ENCODE assay signal across 27 cellular contexts in the genomic region with DNA sequence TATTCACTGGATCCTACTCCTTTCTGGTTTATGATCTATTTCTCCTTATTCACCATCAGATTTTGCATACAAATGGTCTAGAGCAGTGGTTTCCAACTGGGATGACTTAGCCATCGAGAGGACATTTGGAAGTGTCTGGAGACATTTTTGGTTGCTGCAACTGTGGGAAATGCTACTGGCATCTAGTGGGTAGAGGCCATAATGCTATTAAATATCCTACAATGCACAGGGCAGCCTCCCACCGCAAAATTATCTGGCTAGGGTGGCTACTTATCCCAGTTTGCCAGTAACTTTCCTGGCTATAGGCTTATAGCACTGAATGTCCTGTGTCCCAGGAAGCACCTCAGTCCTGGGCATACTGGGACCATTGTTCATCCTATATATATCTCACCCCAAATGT.
"Had no signal": no experiment of that assay in that cellular context is flagged by ENCODE, and none has a peak within 500 bp of the region (broad histone marks: within the 10 kb centered on the region; RNA-seq: fewer than 3 reads in every experiment).

No MANE protein-coding gene starts in this region.

- H3K4me3 ChIP-seq: colonic mucosa, gastroesophageal sphincter, heart left ventricle, hepatocyte, mucosa of descending colon, prostate gland, sigmoid colon, skin epidermis, spleen, testis, tibial artery had no signal

- H3K79me2 ChIP-seq: hepatocyte had no signal

- FAIRE-seq: kidney had no signal

- H3K27ac ChIP-seq: colonic mucosa, epithelial cell of prostate, foreskin keratinocyte, gastroesophageal sphincter, heart left ventricle, prostate gland, sigmoid colon, skin epidermis, spleen, testis, tibial artery had no signal

- H3K36me3 ChIP-seq: colonic mucosa, heart left ventricle, prostate gland, sigmoid colon, spleen, tibial artery had no signal

- H3K27me3 ChIP-seq: colonic mucosa, gastroesophageal sphincter, heart left ventricle, hepatocyte, sigmoid colon, spleen, testis had no signal

- H3K4me2 ChIP-seq: hepatocyte had no signal

- ATAC-seq: esophagus mucosa; foreskin keratinocyte; gastroesophageal sphincter; heart left ventricle; left lobe of liver; mucosa of descending colon; naive thymus-derived CD8-positive, alpha-beta T cell; right cardiac atrium; stimulated activated memory B cell treated with anti-CD40 and anti-IgM and Interleukin-4, amounts not matched to agents 10 μg/mL and 1 μg/mL and 100 μg/mL, for 72 hours; stimulated activated naive CD8-positive, alpha-beta T cell treated with anti-CD3 and anti-CD28 coated beads, Interleukin-15, Interleukin-2, amounts not matched to agents 100 U/mL and 50 U/mL, for 24 hours had no signal

- H2AFZ ChIP-seq: hepatocyte had no signal

- H3K9me3 ChIP-seq: colonic mucosa, gastroesophageal sphincter, heart left ventricle, mucosa of descending colon, prostate gland, sigmoid colon, spleen, testis, tibial artery had no signal

- H3K4me1 ChIP-seq: colonic mucosa, foreskin keratinocyte, heart left ventricle, prostate gland, sigmoid colon, spleen, testis, tibial artery had no signal

- DNase-seq: colonic mucosa; effector CD8-positive, alpha-beta T cell; endodermal cell; foreskin keratinocyte; heart left ventricle; kidney; mesenchymal stem cell; mucosa of descending colon; naive thymus-derived CD8-positive, alpha-beta T cell; nephron progenitor cell; nucleus accumbens; right cardiac atrium; sigmoid colon; spleen; stimulated activated CD4-positive, alpha-beta T cell treated with anti-CD3 and anti-CD28 coated beads, Interleukin-4, amount 100 ng/mL, for 4 hours; stimulated activated naive CD8-positive, alpha-beta T cell treated with anti-CD3 and anti-CD28 coated beads, Interleukin-15, Interleukin-2, amounts not matched to agents 100 U/mL and 50 U/mL, for 24 hours; substantia nigra; testis; tibial artery had no signal
